ENCODE assay signal across 13 cellular contexts in genomic region chr7:99006739-99007424, GRCh38.
"Had no signal": no experiment of that assay in that cellular context is flagged by ENCODE, and none has a peak within 500 bp of the region (broad histone marks: within the 10 kb centered on the region; RNA-seq: fewer than 3 reads in every experiment).

No MANE protein-coding gene starts in this region.

- ATAC-seq: activated CD4-positive, CD25-positive, alpha-beta regulatory T cell treated with anti-CD3 and anti-CD28 coated beads, Interleukin-2, amount 50 U/mL, for 24 hours; body of pancreas; left lung had no signal

- H3K9me3 Mint-ChIP-seq: central memory CD8-positive, alpha-beta T cell; nephron had no signal

- H3K27me3 Mint-ChIP-seq: central memory CD8-positive, alpha-beta T cell had no signal

- H3K4me3 Mint-ChIP-seq: central memory CD8-positive, alpha-beta T cell; nephron had no signal

- H3K9me3 ChIP-seq: body of pancreas, left lung, stomach had no signal

- H3K4me3 ChIP-seq: body of pancreas, left lung, stomach had no signal

- H3K27ac Mint-ChIP-seq: nephron had no signal

- H3K27me3 ChIP-seq: body of pancreas, left lung, stomach had no signal

- H3K4me1 ChIP-seq: body of pancreas, left lung, stomach had no signal

- DNase-seq: activated naive CD4-positive, alpha-beta T cell treated with anti-CD3 and anti-CD28 coated beads, Interleukin-2, amount 50 U/mL, for 16 hours; amniotic stem cell; cortex of kidney; erythroblast; glutamatergic neuron; occipital lobe; stimulated activated CD4-positive, alpha-beta T cell treated with anti-CD3 and anti-CD28 coated beads, Interleukin-4, amount 100 ng/mL, for 1 hour; stomach had no signal

- H3K27ac ChIP-seq: body of pancreas, left lung, stomach had no signal

- H3K4me1 Mint-ChIP-seq: central memory CD8-positive, alpha-beta T cell; nephron had no signal
